ENCODE assay signal across 1 cellular context in the genomic region with DNA sequence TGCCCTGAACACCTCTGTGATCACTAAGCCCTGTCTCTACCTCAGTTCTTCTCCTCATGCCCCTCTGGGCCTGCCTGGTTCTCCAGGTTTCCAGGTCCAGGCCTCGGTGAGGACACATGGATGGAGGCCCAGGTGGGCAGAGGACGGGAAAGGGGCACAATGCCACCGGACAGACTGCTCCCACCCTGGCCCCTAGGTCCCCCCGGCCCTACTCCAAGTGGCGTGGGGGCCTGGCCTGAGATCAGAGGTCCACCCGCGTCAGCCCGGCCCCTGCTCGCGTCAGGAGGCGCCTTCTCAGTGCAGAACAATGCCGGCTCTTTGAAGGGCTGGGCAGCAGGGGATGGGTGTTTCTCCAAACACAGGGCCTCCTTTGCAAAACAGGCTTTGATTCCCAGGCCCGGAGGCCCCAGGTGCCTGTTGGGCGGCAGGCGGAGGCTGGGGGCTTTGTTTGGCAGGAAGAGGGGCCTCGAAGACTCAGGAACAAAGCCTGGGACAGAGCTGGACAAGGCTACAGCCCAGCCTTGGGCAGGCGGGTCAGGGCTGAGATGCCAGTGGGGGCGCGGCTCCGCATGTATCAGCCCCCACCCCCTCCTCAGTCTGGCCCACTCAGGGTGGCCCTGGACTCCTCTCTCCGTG.
TF ChIP-seq lines count a peak whose summit lies in the region.

No MANE protein-coding gene starts in this region.

TF ChIP-seq in WTC11, 78 proteins besides CTCF, POLR2A, EP300 and RAD21:
- TF ChIP-seq, protein P1, sequence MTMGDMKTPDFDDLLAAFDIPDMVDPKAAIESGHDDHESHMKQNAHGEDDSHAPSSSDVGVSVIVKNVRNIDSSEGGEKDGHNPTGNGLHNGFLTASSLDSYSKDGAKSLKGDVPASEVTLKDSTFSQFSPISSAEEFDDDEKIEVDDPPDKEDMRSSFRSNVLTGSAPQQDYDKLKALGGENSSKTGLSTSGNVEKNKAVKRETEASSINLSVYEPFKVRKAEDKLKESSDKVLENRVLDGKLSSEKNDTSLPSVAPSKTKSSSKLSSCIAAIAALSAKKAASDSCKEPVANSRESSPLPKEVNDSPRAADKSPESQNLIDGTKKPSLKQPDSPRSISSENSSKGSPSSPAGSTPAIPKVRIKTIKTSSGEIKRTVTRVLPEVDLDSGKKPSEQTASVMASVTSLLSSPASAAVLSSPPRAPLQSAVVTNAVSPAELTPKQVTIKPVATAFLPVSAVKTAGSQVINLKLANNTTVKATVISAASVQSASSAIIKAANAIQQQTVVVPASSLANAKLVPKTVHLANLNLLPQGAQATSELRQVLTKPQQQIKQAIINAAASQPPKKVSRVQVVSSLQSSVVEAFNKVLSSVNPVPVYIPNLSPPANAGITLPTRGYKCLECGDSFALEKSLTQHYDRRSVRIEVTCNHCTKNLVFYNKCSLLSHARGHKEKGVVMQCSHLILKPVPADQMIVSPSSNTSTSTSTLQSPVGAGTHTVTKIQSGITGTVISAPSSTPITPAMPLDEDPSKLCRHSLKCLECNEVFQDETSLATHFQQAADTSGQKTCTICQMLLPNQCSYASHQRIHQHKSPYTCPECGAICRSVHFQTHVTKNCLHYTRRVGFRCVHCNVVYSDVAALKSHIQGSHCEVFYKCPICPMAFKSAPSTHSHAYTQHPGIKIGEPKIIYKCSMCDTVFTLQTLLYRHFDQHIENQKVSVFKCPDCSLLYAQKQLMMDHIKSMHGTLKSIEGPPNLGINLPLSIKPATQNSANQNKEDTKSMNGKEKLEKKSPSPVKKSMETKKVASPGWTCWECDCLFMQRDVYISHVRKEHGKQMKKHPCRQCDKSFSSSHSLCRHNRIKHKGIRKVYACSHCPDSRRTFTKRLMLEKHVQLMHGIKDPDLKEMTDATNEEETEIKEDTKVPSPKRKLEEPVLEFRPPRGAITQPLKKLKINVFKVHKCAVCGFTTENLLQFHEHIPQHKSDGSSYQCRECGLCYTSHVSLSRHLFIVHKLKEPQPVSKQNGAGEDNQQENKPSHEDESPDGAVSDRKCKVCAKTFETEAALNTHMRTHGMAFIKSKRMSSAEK (CRISPR knock-in tag; IDR thresholded peaks at IDR 0.05; ENCODE audit: borderline replicate concordance) = no peak
- peak; percentile 59; the same call in 1 of the 2 replicates for TF ChIP-seq GABPB1 (CRISPR knock-in tag; IDR thresholded peaks at IDR 0.05)
